Comparison of ENCODE assay signal across 8 cellular contexts in the genomic region with DNA sequence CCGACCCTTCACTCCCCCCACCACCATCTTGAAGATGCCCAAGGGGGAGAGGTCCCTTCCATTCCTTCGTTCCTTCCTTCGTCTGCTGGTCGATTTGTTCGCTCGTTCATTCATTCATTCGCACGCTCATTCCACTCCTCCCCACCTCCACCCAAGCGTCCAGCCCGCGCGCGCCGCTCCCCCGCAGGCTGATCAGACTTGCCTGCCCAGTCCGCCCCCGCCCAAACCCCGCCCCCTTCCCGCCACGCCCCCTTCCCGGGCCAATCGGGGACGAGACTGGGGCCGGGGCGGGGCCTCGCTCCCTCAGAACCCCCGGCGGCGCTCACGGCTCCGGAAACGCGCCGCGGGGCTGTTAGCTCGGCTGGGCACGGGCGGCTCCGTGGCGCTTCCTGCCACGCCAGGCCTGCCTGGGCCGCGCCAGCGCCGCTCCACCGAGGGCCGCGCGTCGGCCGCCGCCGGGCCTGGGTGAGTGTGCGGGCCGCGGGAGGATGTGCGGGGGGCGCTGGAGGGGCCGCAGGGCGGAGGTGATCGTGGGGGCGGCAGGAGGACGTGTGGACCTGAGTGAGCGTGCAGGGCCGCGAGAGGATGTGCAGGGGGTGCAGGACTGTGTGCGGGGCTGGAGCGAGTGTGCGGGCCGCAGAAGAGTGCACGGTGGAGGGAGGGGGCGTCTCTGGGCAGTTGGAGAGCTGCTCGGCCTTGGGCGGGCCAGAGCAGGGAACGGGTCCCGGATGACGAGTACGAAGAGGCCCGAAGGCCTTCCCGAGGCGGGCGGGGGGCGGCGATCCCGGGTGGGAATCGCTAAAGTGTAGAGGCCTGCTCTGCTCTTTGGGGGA. TPM values are rescaled to one million over a fixed set of nuclear protein-coding genes. Genes with fewer than 3 reads are reported as not detected.
A peak's percentile ranks its signal among the peaks of the same experiment; 100 is the strongest.
DNase-seq lines count a peak whose midpoint lies in the region; ATAC-seq and TF ChIP-seq lines count a peak whose summit lies in the region.

A gene with protein sequence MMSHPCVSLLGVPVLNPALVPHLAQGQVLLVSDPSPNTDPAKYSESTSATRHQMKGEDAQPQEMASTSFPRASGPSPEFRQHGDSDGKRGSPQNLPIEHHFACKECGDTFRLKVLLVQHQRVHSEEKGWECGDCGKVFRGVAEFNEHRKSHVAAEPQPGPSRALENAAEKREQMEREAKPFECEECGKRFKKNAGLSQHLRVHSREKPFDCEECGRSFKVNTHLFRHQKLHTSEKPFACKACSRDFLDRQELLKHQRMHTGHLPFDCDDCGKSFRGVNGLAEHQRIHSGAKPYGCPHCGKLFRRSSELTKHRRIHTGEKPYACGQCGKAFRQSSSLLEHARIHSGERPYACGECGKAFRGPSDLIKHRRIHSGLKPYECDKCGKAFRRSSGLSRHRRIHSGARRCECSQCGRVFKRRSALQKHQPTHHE (plus strand): TSS at position 333 of the 833 bp plus-strand sequence. CDS start 2,527 bp downstream, outside the sequence.

- H3K9me3 Mint-ChIP-seq in activated CD4-positive, alpha-beta T cell treated with anti-CD3 and anti-CD28 coated beads for 36 hours (ENCODE audit: low read depth) = no peaks in the 10 kb centered on the region
- H3K9me3 Mint-ChIP-seq in chondrocyte (ENCODE audit: low read depth) = peaks cover 8% of the 10 kb centered on the region

- POLR2A ChIA-PET in activated CD4-positive, alpha-beta T cell treated with anti-CD3 and anti-CD28 coated beads for 36 hours (lab: Charles Lee) = no interaction called here

- CTCF ChIA-PET in activated CD4-positive, alpha-beta T cell treated with anti-CD3 and anti-CD28 coated beads for 36 hours (lab: Charles Lee) = interaction anchor here (0.6 kb wide), 1 partner anchor 84 kb away, joined by 3 read pairs; no protein-coding TSS in a partner anchor

- peaks cover 45% of the 10 kb centered on the region for H3K4me1 Mint-ChIP-seq in activated CD4-positive, alpha-beta T cell treated with anti-CD3 and anti-CD28 coated beads for 36 hours
- H3K4me1 Mint-ChIP-seq in chondrocyte (ENCODE audit: low read depth) = peaks cover 18% of the 10 kb centered on the region

- H3K27ac Mint-ChIP-seq in activated CD4-positive, alpha-beta T cell treated with anti-CD3 and anti-CD28 coated beads for 36 hours = peak within 1 kb of the TSS; percentile 81
- H3K27ac Mint-ChIP-seq in chondrocyte (ENCODE audit: unreplicated experiment) = peak within 1 kb of the TSS; percentile 85

- peak within 1 kb of the TSS; percentile 72 for H3K4me3 ChIP-seq in AG10803 (ENCODE audit: low read length)

- intact Hi-C loops in activated CD4-positive, alpha-beta T cell treated with anti-CD3 and anti-CD28 coated beads for 36 hours (cut with DNase I, micrococcal nuclease) = loop anchor here (1.0 to 10.0 kb wide), 7 partner anchors 136 to 1937 kb away; a partner anchor contains a TSS
- intact Hi-C loops in left colon (cut with DNase I, micrococcal nuclease) = no loop called here

- TF ChIP-seq POLR2A in GM18951 (IDR thresholded peaks at IDR 0.05; ENCODE audit: extremely low read depth, insufficient read depth, insufficient read length) = peak; percentile 85

- no peak for TF ChIP-seq CTCF in AG10803 (conservative IDR thresholded peaks at IDR 0.05; ENCODE audit: low read length)
- no peak for TF ChIP-seq CTCF in chondrocyte (IDR thresholded peaks at IDR 0.05)

- DNase-seq in AG10803 (ENCODE audit: low read depth) (peak; percentile 75), NCI-H345 treated with DMSO at 0.1 percent for 48 hours (lab: John Stamatoyannopoulos, UW; ENCODE audit: unreplicated experiment) (peak; percentile 52), chondrocyte (ENCODE audit: low spot score) (peak; percentile 82), left colon (peak; percentile 67 to 83)
- peak; percentile 87 for DNase-seq in activated CD4-positive, alpha-beta T cell treated with anti-CD3 and anti-CD28 coated beads for 36 hours
- DNase-seq in stimulated activated CD4-positive, alpha-beta T cell treated with anti-CD3 and anti-CD28 coated beads, Interleukin-1b, Interleukin-23, amount 100 ng/mL, for 1 hour (ENCODE audit: low read depth in 2 of 2) = peak; percentile 57 to 58

- peaks cover 25% of the 10 kb centered on the region for H3K36me3 Mint-ChIP-seq in activated CD4-positive, alpha-beta T cell treated with anti-CD3 and anti-CD28 coated beads for 36 hours (ENCODE audit: low read depth)
- no peaks in the 10 kb centered on the region for H3K36me3 Mint-ChIP-seq in chondrocyte (ENCODE audit: low read depth)

- ATAC-seq in HG03159 (IDR thresholded peaks at IDR 0.05; ENCODE audit: unreplicated experiment) (peak; percentile 88), left colon (peak; percentile 99)
- ATAC-seq in activated CD4-positive, alpha-beta T cell treated with anti-CD3 and anti-CD28 coated beads for 36 hours = peak; percentile 93

- H3K27me3 Mint-ChIP-seq in activated CD4-positive, alpha-beta T cell treated with anti-CD3 and anti-CD28 coated beads for 36 hours = no peaks in the 10 kb centered on the region
- no peaks in the 10 kb centered on the region for H3K27me3 Mint-ChIP-seq in chondrocyte (ENCODE audit: low read depth)

- peak within 1 kb of the TSS; percentile 80 for H3K4me3 Mint-ChIP-seq in activated CD4-positive, alpha-beta T cell treated with anti-CD3 and anti-CD28 coated beads for 36 hours
- H3K4me3 Mint-ChIP-seq in chondrocyte (ENCODE audit: unreplicated experiment) = peak within 1 kb of the TSS; percentile 78

- in situ Hi-C loops in GM18951 (cut with MboI; ENCODE audit: low sequenced_read_pairs, unreplicated experiment) = no loop called here

RNA-seq across cellular contexts. Expression of the gene that starts here (rescaled TPM):
- 10 to 100 TPM; 11.5 to 13.4 TPM for total RNA-seq in activated CD4-positive, alpha-beta T cell treated with anti-CD3 and anti-CD28 coated beads for 36 hours
- total RNA-seq in chondrocyte (16.9 to 20.2 TPM (median 19.8 TPM) in 3 replicates), left colon (1 to 10 TPM; 5.2 to 6.2 TPM)

Comparison
In these comparisons a context has a peak if more than half of its experiments do, and no peak if none do; other contexts are left out.
1. Peak in every context shown above with its lines: DNase-seq, ATAC-seq and H3K4me3 ChIP-seq.
2. intact Hi-C loops: an anchor here in activated CD4-positive, alpha-beta T cell treated with anti-CD3 and anti-CD28 coated beads for 36 hours (1.0 to 10.0 kb wide); none called in left colon.